ENCODE assay signal across 1 cellular context in the genomic region with DNA sequence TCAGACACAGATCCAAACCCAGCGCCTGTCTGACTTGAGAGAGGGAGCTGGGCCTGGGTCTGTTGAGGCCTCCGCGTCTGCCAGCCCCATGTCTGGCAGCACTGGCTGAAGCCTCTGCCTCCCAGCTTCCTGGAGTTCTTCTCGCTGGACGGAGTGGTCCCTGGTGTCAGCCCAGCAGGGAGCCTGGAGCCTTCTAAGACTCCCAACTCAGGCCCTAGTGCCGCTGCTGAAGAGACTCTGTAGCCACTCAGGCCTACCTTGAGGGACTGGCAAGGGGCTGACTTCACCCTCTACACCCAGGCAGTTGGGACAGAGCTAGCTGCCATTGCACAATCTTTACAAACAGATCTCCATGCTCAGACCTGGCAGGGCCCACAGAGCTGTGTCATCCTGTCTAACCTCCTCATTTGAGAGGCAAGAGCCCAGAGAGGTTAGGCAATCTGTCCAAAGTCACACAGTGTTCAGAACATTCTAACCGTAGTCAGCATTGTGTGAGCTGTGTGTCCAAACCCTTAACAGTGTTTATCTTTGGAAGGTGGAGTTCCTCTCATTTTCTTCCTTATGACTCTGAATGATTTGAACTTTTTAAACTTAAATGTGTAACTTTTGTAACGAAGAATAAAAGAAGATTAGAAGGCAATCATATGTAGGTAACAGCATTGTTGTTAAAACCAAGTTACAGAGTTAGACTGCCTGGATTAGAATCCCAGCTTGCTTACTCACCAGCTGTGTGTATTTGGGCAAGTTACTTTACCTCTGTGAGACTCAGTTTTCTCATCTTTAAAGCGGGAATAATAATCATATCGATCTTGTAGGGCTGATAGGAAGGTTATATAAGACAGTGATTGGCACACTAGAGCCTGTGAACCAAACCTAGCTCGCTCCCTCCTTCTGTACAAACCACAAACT.
TF ChIP-seq lines count a peak whose summit lies in the region.

No MANE protein-coding gene starts in this region.

TF ChIP-seq in HepG2, 621 proteins besides CTCF, POLR2A, EP300 and RAD21 (continued from another document and continues in another):
- TF ChIP-seq ZSCAN21 (CRISPR knock-in tag; IDR thresholded peaks at IDR 0.05; ENCODE audit: borderline replicate concordance) (peak; percentile 49; the same call in 1 of the 2 replicates), HDAC1 (CRISPR knock-in tag; IDR thresholded peaks at IDR 0.05) (peak; percentile 71), ZNF121 (CRISPR knock-in tag; IDR thresholded peaks at IDR 0.05) (peak; percentile 52; the same call in 1 of the 2 replicates), RFX1 (IDR thresholded peaks at IDR 0.05) (no peak), PHF5A (CRISPR knock-in tag; IDR thresholded peaks at IDR 0.05; ENCODE audit: low read depth, unreplicated experiment) (peak; percentile 35), ZNF17 (CRISPR knock-in tag; IDR thresholded peaks at IDR 0.05) (no peak), TBP (CRISPR knock-in tag; IDR thresholded peaks at IDR 0.05) (no peak), TARDBP (CRISPR knock-in tag; IDR thresholded peaks at IDR 0.05) (peak; percentile 45; the same call in 1 of the 2 replicates), SNAI1 (CRISPR knock-in tag; IDR thresholded peaks at IDR 0.05; ENCODE audit: borderline replicate concordance) (no peak), ZKSCAN1 (IDR thresholded peaks at IDR 0.05; ENCODE audit: low read length) (0 out of 2 replicates have a peak, but pooled peaks have one; percentile 34), KDM2A (CRISPR knock-in tag; IDR thresholded peaks at IDR 0.05; ENCODE audit: borderline replicate concordance, low read depth) (peak; percentile 50; the same call in 1 of the 2 replicates), NFIB (CRISPR knock-in tag; IDR thresholded peaks at IDR 0.05; ENCODE audit: borderline replicate concordance) (no peak), SOX5 (CRISPR knock-in tag; IDR thresholded peaks at IDR 0.05; ENCODE audit: borderline replicate concordance) (peak; percentile 51; the same call in 1 of the 2 replicates), ZNF251 (CRISPR knock-in tag; IDR thresholded peaks at IDR 0.05) (no peak), SIN3A (IDR thresholded peaks at IDR 0.05; ENCODE audit: borderline replicate concordance, low read depth, low read length) (peak; percentile 41; the same call in 1 of the 2 replicates), RAD51 (IDR thresholded peaks at IDR 0.05; ENCODE audit: borderline replicate concordance) (no peak), ELF3 (CRISPR knock-in tag; IDR thresholded peaks at IDR 0.05) (0 out of 2 replicates have a peak, but pooled peaks have one; percentile 20), MXI1 (IDR thresholded peaks at IDR 0.05; ENCODE audit: borderline replicate concordance, low read depth, low read length) (peak; percentile 27; the same call in 1 of the 3 replicates), CBFB (CRISPR knock-in tag; IDR thresholded peaks at IDR 0.05) (0 out of 2 replicates have a peak, but pooled peaks have one; percentile 65), NFIC (IDR thresholded peaks at IDR 0.05; ENCODE audit: low read length) (no peak), ZNF367 (CRISPR knock-in tag; IDR thresholded peaks at IDR 0.05; ENCODE audit: borderline replicate concordance) (no peak), KDM4B (CRISPR knock-in tag; IDR thresholded peaks at IDR 0.05) (peak; percentile 61; the same call in 1 of the 2 replicates), ZFYVE20 (CRISPR knock-in tag; IDR thresholded peaks at IDR 0.05; ENCODE audit: borderline replicate concordance, low read depth) (no peak), ZNF383 (CRISPR knock-in tag; IDR thresholded peaks at IDR 0.05; ENCODE audit: borderline replicate concordance) (no peak), HNF4A (CRISPR knock-in tag; IDR thresholded peaks at IDR 0.05) (peak; percentile 40), KDM3A (CRISPR knock-in tag; IDR thresholded peaks at IDR 0.05; ENCODE audit: low read depth) (0 out of 2 replicates have a peak, but pooled peaks have one; percentile 32), CBX1 (IDR thresholded peaks at IDR 0.05; ENCODE audit: low read depth) (peak; percentile 85)
- TF ChIP-seq, protein P1, sequence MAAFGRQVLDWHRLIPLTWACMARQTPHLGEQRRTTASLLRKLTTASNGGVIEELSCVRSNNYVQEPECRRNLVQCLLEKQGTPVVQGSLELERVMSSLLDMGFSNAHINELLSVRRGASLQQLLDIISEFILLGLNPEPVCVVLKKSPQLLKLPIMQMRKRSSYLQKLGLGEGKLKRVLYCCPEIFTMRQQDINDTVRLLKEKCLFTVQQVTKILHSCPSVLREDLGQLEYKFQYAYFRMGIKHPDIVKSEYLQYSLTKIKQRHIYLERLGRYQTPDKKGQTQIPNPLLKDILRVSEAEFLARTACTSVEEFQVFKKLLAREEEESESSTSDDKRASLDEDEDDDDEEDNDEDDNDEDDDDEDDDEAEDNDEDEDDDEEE (CRISPR knock-in tag; IDR thresholded peaks at IDR 0.05): no peak
- TF ChIP-seq, protein P2, sequence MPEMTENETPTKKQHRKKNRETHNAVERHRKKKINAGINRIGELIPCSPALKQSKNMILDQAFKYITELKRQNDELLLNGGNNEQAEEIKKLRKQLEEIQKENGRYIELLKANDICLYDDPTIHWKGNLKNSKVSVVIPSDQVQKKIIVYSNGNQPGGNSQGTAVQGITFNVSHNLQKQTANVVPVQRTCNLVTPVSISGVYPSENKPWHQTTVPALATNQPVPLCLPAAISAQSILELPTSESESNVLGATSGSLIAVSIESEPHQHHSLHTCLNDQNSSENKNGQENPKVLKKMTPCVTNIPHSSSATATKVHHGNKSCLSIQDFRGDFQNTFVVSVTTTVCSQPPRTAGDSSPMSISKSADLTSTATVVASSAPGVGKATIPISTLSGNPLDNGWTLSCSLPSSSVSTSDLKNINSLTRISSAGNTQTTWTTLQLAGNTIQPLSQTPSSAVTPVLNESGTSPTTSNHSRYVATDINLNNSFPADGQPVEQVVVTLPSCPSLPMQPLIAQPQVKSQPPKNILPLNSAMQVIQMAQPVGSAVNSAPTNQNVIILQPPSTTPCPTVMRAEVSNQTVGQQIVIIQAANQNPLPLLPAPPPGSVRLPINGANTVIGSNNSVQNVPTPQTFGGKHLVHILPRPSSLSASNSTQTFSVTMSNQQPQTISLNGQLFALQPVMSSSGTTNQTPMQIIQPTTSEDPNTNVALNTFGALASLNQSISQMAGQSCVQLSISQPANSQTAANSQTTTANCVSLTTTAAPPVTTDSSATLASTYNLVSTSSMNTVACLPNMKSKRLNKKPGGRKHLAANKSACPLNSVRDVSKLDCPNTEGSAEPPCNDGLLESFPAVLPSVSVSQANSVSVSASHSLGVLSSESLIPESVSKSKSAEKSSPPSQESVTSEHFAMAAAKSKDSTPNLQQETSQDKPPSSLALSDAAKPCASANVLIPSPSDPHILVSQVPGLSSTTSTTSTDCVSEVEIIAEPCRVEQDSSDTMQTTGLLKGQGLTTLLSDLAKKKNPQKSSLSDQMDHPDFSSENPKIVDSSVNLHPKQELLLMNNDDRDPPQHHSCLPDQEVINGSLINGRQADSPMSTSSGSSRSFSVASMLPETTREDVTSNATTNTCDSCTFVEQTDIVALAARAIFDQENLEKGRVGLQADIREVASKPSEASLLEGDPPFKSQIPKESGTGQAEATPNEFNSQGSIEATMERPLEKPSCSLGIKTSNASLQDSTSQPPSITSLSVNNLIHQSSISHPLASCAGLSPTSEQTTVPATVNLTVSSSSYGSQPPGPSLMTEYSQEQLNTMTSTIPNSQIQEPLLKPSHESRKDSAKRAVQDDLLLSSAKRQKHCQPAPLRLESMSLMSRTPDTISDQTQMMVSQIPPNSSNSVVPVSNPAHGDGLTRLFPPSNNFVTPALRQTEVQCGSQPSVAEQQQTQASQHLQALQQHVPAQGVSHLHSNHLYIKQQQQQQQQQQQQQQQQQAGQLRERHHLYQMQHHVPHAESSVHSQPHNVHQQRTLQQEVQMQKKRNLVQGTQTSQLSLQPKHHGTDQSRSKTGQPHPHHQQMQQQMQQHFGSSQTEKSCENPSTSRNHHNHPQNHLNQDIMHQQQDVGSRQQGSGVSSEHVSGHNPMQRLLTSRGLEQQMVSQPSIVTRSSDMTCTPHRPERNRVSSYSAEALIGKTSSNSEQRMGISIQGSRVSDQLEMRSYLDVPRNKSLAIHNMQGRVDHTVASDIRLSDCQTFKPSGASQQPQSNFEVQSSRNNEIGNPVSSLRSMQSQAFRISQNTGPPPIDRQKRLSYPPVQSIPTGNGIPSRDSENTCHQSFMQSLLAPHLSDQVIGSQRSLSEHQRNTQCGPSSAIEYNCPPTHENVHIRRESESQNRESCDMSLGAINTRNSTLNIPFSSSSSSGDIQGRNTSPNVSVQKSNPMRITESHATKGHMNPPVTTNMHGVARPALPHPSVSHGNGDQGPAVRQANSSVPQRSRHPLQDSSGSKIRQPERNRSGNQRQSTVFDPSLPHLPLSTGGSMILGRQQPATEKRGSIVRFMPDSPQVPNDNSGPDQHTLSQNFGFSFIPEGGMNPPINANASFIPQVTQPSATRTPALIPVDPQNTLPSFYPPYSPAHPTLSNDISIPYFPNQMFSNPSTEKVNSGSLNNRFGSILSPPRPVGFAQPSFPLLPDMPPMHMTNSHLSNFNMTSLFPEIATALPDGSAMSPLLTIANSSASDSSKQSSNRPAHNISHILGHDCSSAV (CRISPR knock-in tag; IDR thresholded peaks at IDR 0.05; ENCODE audit: borderline replicate concordance): no peak
- TF ChIP-seq, protein P3, sequence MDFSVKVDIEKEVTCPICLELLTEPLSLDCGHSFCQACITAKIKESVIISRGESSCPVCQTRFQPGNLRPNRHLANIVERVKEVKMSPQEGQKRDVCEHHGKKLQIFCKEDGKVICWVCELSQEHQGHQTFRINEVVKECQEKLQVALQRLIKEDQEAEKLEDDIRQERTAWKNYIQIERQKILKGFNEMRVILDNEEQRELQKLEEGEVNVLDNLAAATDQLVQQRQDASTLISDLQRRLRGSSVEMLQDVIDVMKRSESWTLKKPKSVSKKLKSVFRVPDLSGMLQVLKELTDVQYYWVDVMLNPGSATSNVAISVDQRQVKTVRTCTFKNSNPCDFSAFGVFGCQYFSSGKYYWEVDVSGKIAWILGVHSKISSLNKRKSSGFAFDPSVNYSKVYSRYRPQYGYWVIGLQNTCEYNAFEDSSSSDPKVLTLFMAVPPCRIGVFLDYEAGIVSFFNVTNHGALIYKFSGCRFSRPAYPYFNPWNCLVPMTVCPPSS (IDR thresholded peaks at IDR 0.05): no peak
- TF ChIP-seq, protein P4, sequence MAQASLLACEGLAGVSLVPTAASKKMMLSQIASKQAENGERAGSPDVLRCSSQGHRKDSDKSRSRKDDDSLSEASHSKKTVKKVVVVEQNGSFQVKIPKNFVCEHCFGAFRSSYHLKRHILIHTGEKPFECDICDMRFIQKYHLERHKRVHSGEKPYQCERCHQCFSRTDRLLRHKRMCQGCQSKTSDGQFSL (CRISPR knock-in tag; IDR thresholded peaks at IDR 0.05): no peak
- TF ChIP-seq, protein P5, sequence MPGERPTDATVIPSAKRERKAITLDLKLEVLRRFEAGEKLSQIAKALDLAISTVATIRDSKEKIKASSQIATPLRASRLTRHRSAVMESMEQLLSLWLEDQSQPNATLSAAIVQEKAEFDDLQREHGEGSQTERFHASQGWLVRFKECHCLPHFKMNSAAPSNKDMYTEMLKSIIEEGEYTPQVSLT (CRISPR knock-in tag; IDR thresholded peaks at IDR 0.05; ENCODE audit: borderline replicate concordance, low read depth): no peak
- TF ChIP-seq, protein P6, sequence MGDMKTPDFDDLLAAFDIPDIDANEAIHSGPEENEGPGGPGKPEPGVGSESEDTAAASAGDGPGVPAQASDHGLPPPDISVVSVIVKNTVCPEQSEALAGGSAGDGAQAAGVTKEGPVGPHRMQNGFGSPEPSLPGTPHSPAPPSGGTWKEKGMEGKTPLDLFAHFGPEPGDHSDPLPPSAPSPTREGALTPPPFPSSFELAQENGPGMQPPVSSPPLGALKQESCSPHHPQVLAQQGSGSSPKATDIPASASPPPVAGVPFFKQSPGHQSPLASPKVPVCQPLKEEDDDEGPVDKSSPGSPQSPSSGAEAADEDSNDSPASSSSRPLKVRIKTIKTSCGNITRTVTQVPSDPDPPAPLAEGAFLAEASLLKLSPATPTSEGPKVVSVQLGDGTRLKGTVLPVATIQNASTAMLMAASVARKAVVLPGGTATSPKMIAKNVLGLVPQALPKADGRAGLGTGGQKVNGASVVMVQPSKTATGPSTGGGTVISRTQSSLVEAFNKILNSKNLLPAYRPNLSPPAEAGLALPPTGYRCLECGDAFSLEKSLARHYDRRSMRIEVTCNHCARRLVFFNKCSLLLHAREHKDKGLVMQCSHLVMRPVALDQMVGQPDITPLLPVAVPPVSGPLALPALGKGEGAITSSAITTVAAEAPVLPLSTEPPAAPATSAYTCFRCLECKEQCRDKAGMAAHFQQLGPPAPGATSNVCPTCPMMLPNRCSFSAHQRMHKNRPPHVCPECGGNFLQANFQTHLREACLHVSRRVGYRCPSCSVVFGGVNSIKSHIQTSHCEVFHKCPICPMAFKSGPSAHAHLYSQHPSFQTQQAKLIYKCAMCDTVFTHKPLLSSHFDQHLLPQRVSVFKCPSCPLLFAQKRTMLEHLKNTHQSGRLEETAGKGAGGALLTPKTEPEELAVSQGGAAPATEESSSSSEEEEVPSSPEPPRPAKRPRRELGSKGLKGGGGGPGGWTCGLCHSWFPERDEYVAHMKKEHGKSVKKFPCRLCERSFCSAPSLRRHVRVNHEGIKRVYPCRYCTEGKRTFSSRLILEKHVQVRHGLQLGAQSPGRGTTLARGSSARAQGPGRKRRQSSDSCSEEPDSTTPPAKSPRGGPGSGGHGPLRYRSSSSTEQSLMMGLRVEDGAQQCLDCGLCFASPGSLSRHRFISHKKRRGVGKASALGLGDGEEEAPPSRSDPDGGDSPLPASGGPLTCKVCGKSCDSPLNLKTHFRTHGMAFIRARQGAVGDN (CRISPR knock-in tag; IDR thresholded peaks at IDR 0.05): peak; percentile 86
- TF ChIP-seq, protein P7, sequence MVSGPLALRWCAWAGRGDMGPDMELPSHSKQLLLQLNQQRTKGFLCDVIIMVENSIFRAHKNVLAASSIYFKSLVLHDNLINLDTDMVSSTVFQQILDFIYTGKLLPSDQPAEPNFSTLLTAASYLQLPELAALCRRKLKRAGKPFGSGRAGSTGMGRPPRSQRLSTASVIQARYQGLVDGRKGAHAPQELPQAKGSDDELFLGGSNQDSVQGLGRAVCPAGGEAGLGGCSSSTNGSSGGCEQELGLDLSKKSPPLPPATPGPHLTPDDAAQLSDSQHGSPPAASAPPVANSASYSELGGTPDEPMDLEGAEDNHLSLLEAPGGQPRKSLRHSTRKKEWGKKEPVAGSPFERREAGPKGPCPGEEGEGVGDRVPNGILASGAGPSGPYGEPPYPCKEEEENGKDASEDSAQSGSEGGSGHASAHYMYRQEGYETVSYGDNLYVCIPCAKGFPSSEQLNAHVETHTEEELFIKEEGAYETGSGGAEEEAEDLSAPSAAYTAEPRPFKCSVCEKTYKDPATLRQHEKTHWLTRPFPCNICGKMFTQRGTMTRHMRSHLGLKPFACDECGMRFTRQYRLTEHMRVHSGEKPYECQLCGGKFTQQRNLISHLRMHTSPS (CRISPR knock-in tag; IDR thresholded peaks at IDR 0.05; ENCODE audit: low read depth): peak; percentile 81
- TF ChIP-seq, protein P8, sequence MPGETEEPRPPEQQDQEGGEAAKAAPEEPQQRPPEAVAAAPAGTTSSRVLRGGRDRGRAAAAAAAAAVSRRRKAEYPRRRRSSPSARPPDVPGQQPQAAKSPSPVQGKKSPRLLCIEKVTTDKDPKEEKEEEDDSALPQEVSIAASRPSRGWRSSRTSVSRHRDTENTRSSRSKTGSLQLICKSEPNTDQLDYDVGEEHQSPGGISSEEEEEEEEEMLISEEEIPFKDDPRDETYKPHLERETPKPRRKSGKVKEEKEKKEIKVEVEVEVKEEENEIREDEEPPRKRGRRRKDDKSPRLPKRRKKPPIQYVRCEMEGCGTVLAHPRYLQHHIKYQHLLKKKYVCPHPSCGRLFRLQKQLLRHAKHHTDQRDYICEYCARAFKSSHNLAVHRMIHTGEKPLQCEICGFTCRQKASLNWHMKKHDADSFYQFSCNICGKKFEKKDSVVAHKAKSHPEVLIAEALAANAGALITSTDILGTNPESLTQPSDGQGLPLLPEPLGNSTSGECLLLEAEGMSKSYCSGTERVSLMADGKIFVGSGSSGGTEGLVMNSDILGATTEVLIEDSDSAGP (CRISPR knock-in tag; IDR thresholded peaks at IDR 0.05; ENCODE audit: borderline replicate concordance): peak; percentile 48; the same call in 1 of the 2 replicates
